33 cellular contexts compared by ENCODE assay signal in the genomic region with DNA sequence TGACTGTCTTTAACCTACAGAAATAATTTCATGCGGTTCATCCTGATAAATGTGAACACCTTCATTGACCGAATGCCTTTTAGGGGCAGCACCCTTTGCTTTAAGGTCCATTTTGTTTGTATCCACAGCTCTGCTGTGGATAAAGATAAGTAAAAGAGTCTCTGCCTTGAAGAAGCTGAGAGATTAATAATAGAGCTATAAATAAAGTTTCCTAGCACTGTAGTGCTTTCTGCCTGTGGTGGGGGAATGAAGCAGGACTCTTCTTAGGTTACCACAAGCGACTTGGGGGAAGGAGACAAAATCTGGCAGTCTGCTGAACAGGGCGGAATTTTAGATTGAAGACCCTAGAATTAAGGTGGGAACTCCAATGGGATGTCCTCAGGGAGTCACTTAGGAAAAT. TPM values are rescaled to one million over a fixed set of nuclear protein-coding genes. Genes with fewer than 3 reads are reported as not detected.
"Had no signal": no experiment of that assay in that cellular context is flagged by ENCODE, and none has a peak within 500 bp of the region (broad histone marks: within the 10 kb centered on the region; RNA-seq: fewer than 3 reads in every experiment).

No MANE protein-coding gene starts in this region.

- ATAC-seq: activated T-cell treated with anti-CD3 and anti-CD28 coated beads, Interleukin-2, amount 50 U/mL, for 72 hours; activated T-helper 17 cell treated with anti-CD3 and anti-CD28 coated beads, Interleukin-2, amount 50 U/mL, for 72 hours; PC-3 had no signal

- H3K27ac ChIP-seq: Peyer's patch, WERI-Rb-1 had no signal

- H3K27me3 ChIP-seq: MG63, Peyer's patch had no signal

- H3K36me3 ChIP-seq: MG63, Peyer's patch, WERI-Rb-1 had no signal

- DNase-seq: activated CD4-positive, alpha-beta memory T cell treated with anti-CD3 and anti-CD28 coated beads, Interleukin-2, amount 10 ng/mL, durations not matched to agents 7 days and 5 days; activated CD4-positive, alpha-beta T cell treated with anti-CD3 and anti-CD28 coated beads for 1 hour; activated CD4-positive, alpha-beta T cell treated with anti-CD3 and anti-CD28 coated beads for 48 hours; activated CD4-positive, CD25-positive, alpha-beta regulatory T cell; activated effector memory CD4-positive, alpha-beta T cell treated with anti-CD3 and anti-CD28 coated beads, Interleukin-2, amount 50 U/mL, for 16 hours; activated naive CD4-positive, alpha-beta T cell; activated naive CD4-positive, alpha-beta T cell treated with anti-CD3 and anti-CD28 coated beads, Interleukin-2, amount 50 U/mL, for 16 hours; activated naive CD8-positive, alpha-beta T cell treated with anti-CD3 and anti-CD28 coated beads for 36 hours; activated T-cell treated with anti-CD3 and anti-CD28 coated beads, Interleukin-2, amount 50 U/mL, for 1 hour; activated T-cell treated with anti-CD3 and anti-CD28 coated beads, Interleukin-2, amount 50 U/mL, for 72 hours; amniotic stem cell; aorta; Kasumi-1; KG1; MG63; NCI-H1048; NCI-H1105 treated with DMSO at 0.1 percent for 48 hours; NCI-H1436 treated with DMSO at 0.1 percent for 48 hours; NCI-H1694 treated with DMSO at 0.1 percent for 48 hours; NCI-H2029; NCI-H345; NCI-H524 treated with DMSO at 0.1 percent for 48 hours; NK-92 treated with Interleukin-12 subunit alpha and Interleukin-12 subunit beta, amount 100 ng/mL, for 24 hours; PC-3; Peyer's patch; RPMI8226; SW 1271; T-helper 1 cell; T-helper 2 cell; T-helper 9 cell; WERI-Rb-1 had no signal

- H3K4me3 Mint-ChIP-seq: activated CD4-positive, alpha-beta memory T cell treated with anti-CD3 and anti-CD28 coated beads, Interleukin-2, amount 10 ng/mL, durations not matched to agents 7 days and 5 days; activated naive CD8-positive, alpha-beta T cell treated with anti-CD3 and anti-CD28 coated beads for 36 hours; activated T-cell treated with anti-CD3 and anti-CD28 coated beads, Interleukin-2, amount 50 U/mL, for 72 hours; activated T-helper 17 cell treated with anti-CD3 and anti-CD28 coated beads, Interleukin-2, amount 50 U/mL, for 72 hours had no signal

- H3K27ac Mint-ChIP-seq: activated CD4-positive, alpha-beta memory T cell treated with anti-CD3 and anti-CD28 coated beads, Interleukin-2, amount 10 ng/mL, durations not matched to agents 7 days and 5 days; activated naive CD8-positive, alpha-beta T cell treated with anti-CD3 and anti-CD28 coated beads for 36 hours; activated T-cell treated with anti-CD3 and anti-CD28 coated beads, Interleukin-2, amount 50 U/mL, for 72 hours; activated T-helper 17 cell treated with anti-CD3 and anti-CD28 coated beads, Interleukin-2, amount 50 U/mL, for 72 hours had no signal

- H3K4me3 ChIP-seq: MG63, Peyer's patch had no signal

- H3K4me1 ChIP-seq: Peyer's patch had no signal

- H3K4me1 Mint-ChIP-seq: activated CD4-positive, alpha-beta memory T cell treated with anti-CD3 and anti-CD28 coated beads, Interleukin-2, amount 10 ng/mL, durations not matched to agents 7 days and 5 days; activated naive CD8-positive, alpha-beta T cell treated with anti-CD3 and anti-CD28 coated beads for 36 hours; activated T-helper 17 cell treated with anti-CD3 and anti-CD28 coated beads, Interleukin-2, amount 50 U/mL, for 72 hours had no signal

- H3K36me3 Mint-ChIP-seq: activated naive CD8-positive, alpha-beta T cell treated with anti-CD3 and anti-CD28 coated beads for 36 hours had no signal

- H3K9me3 ChIP-seq: MG63, Peyer's patch had no signal

- H3K27me3 Mint-ChIP-seq: activated CD4-positive, alpha-beta memory T cell treated with anti-CD3 and anti-CD28 coated beads, Interleukin-2, amount 10 ng/mL, durations not matched to agents 7 days and 5 days; activated naive CD8-positive, alpha-beta T cell treated with anti-CD3 and anti-CD28 coated beads for 36 hours had no signal

- H3K9me3 Mint-ChIP-seq: activated CD4-positive, alpha-beta memory T cell treated with anti-CD3 and anti-CD28 coated beads, Interleukin-2, amount 10 ng/mL, durations not matched to agents 7 days and 5 days; activated naive CD8-positive, alpha-beta T cell treated with anti-CD3 and anti-CD28 coated beads for 36 hours; activated T-cell treated with anti-CD3 and anti-CD28 coated beads, Interleukin-2, amount 50 U/mL, for 72 hours had no signal

RNA-seq across cellular contexts. Expression of gene EYA4, which starts 57.6 kb away (rescaled TPM):
- total RNA-seq: activated CD4-positive, alpha-beta memory T cell treated with anti-CD3 and anti-CD28 coated beads, Interleukin-2, amount 10 ng/mL, durations not matched to agents 7 days and 5 days; activated CD8-positive, alpha-beta memory T cell treated with anti-CD3 and anti-CD28 coated beads for 36 hours; activated naive CD8-positive, alpha-beta T cell treated with anti-CD3 and anti-CD28 coated beads for 36 hours; activated T-cell treated with anti-CD3 and anti-CD28 coated beads, Interleukin-2, amount 50 U/mL, for 72 hours; activated T-helper 17 cell treated with anti-CD3 and anti-CD28 coated beads, Interleukin-2, amount 50 U/mL, for 72 hours had no signal
- polyA plus RNA-seq: aorta had no signal
